Comparison of ENCODE assay signal across 32 cellular contexts in genomic region chr1:54854376-54855020, GRCh38. TPM values are rescaled to one million over a fixed set of nuclear protein-coding genes. Genes with fewer than 3 reads are reported as not detected.
DNase-seq lines count a peak whose midpoint lies in the region; ATAC-seq, FAIRE-seq and TF ChIP-seq lines count a peak whose summit lies in the region.
"Had no signal": no experiment of that assay in that cellular context is flagged by ENCODE, and none has a peak within 500 bp of the region (broad histone marks: within the 10 kb centered on the region; RNA-seq: fewer than 3 reads in every experiment).

No MANE protein-coding gene starts in this region.

- no peak for FAIRE-seq in urothelium cell line (lab: Jason Lieb, UNC)
- FAIRE-seq: H1 had no signal

- no peaks in the 10 kb centered on the region; the same call in 2 of the 3 replicates for H3K9me3 Mint-ChIP-seq in GM23338
- H3K9me3 Mint-ChIP-seq in activated naive CD4-positive, alpha-beta T cell treated with anti-CD3 and anti-CD28 coated beads, Interleukin-2, amount 50 U/mL, for 72 hours, result no peaks in the 10 kb centered on the region
- H3K9me3 Mint-ChIP-seq: activated B cell treated with CpG ODN at 0.5 μM for 24 hours; activated T-helper 1 cell treated with anti-CD3 and anti-CD28 coated beads, Interleukin-12 subunit alpha, Interleukin-12 subunit beta, Interleukin-2, Interleukin-4 antibody, amounts not matched to agents 30 ng/mL and 10 ng/mL and 1 ng/mL, durations not matched to agents 14 hours and 24 hours and 36 hours; CD14-positive monocyte; IgD-negative memory B cell; stimulated activated naive B cell treated with anti-CD40 and anti-IgM and Interleukin-4, amounts not matched to agents 10 μg/mL and 1 μg/mL and 100 μg/mL, for 72 hours had no signal

- H3K27ac Mint-ChIP-seq in GM23338, result no peak overlapping the region
- no peak overlapping the region for H3K27ac Mint-ChIP-seq in activated naive CD4-positive, alpha-beta T cell treated with anti-CD3 and anti-CD28 coated beads, Interleukin-2, amount 50 U/mL, for 72 hours
- H3K27ac Mint-ChIP-seq: activated B cell treated with CpG ODN at 0.5 μM for 24 hours; activated T-helper 1 cell treated with anti-CD3 and anti-CD28 coated beads, Interleukin-12 subunit alpha, Interleukin-12 subunit beta, Interleukin-2, Interleukin-4 antibody, amounts not matched to agents 30 ng/mL and 10 ng/mL and 1 ng/mL, durations not matched to agents 14 hours and 24 hours and 36 hours; IgD-negative memory B cell had no signal

- H3K27me3 Mint-ChIP-seq in GM23338 (ENCODE audit: insufficient read depth, low read depth, poor library complexity), result peaks cover 6% of the 10 kb centered on the region
- H3K27me3 Mint-ChIP-seq: activated B cell treated with CpG ODN at 0.5 μM for 24 hours; IgD-negative memory B cell; stimulated activated naive B cell treated with anti-CD40 and anti-IgM and Interleukin-4, amounts not matched to agents 10 μg/mL and 1 μg/mL and 100 μg/mL, for 72 hours had no signal

- DNase-seq in GM23338 (ENCODE audit: low spot score), result no peak
- DNase-seq in astrocyte of the hippocampus (ENCODE audit: low read depth, low spot score), result peak; percentile 33
- DNase-seq in hepatocyte (ENCODE audit: low spot score), result peak; percentile 2
- DNase-seq in posterior cingulate gyrus, result peak in 8 of 10 donors; percentile 20 to 93 (median 64)
- no peak for DNase-seq in SKM-1 (lab: John Stamatoyannopoulos, UW; ENCODE audit: unreplicated experiment)
- DNase-seq in activated naive CD4-positive, alpha-beta T cell treated with anti-CD3 and anti-CD28 coated beads, Interleukin-2, amount 50 U/mL, for 72 hours (ENCODE audit: low spot score in 2 of 2), result no peak
- DNase-seq in urothelium cell line (ENCODE audit: low spot score), result no peak
- DNase-seq: activated B cell treated with CpG ODN at 0.5 μM for 24 hours; activated CD4-positive, alpha-beta T cell treated with anti-CD3 and anti-CD28 coated beads, Interleukin-2, amount 50 U/mL, for 1 hour; activated naive CD4-positive, alpha-beta T cell treated with anti-CD3 and anti-CD28 coated beads, Interleukin-2, amount 50 U/mL, for 16 hours; DMS79 treated with DMSO at 0.1 percent for 48 hours; foreskin fibroblast; heart right ventricle; kidney glomerular epithelial cell; NCI-H1092 treated with DMSO at 0.1 percent for 48 hours; NCI-H2081; NCI-H226; NCI-H69; Peyer's patch; SIG-M5; stimulated activated CD4-positive, alpha-beta T cell treated with anti-CD3 and anti-CD28 coated beads, Interleukin-4, amount 100 ng/mL, for 4 hours; stimulated activated naive B cell treated with anti-CD40 and anti-IgM and Interleukin-4, amounts not matched to agents 10 μg/mL and 1 μg/mL and 100 μg/mL, for 72 hours had no signal

- H3K27ac ChIP-seq in GM23338 (ENCODE audit: low read depth) (0 out of 2 replicates have a peak overlapping the region, but pooled peaks have one; percentile 55), hepatocyte (no peak overlapping the region)
- H3K27ac ChIP-seq: heart right ventricle, Peyer's patch, prostate gland, suprapubic skin had no signal

- peaks cover 3% of the 10 kb centered on the region; the same call in 1 of the 3 replicates for H3K4me1 Mint-ChIP-seq in GM23338
- H3K4me1 Mint-ChIP-seq: activated B cell treated with CpG ODN at 0.5 μM for 24 hours had no signal

- 93% methylated on average over 12 of the region's 12 CpGs for WGBS in hepatocyte (ENCODE audit: low lambda C conversion rate, missing lambda C conversion rate)

- H2AFZ ChIP-seq in GM23338 (no peak overlapping the region), hepatocyte (no peak overlapping the region)

- H3K4me1 ChIP-seq in GM23338 (ENCODE audit: insufficient read depth) (no peaks in the 10 kb centered on the region; the same call in 1 of the 2 replicates), hepatocyte (ENCODE audit: insufficient read depth) (peaks cover 1% of the 10 kb centered on the region)
- H3K4me1 ChIP-seq: Peyer's patch, prostate gland had no signal

- intact Hi-C loops in posterior cingulate gyrus (cut with DNase I), result no loop called here

- no peak for ATAC-seq in GM23338
- no peak for ATAC-seq in GM18498 (IDR thresholded peaks at IDR 0.05; ENCODE audit: unreplicated experiment)
- ATAC-seq in activated naive CD4-positive, alpha-beta T cell treated with anti-CD3 and anti-CD28 coated beads, Interleukin-2, amount 50 U/mL, for 72 hours, result no peak
- ATAC-seq: heart right ventricle; sciatic nerve; stimulated activated naive B cell treated with anti-CD40 and anti-IgM and Interleukin-4, amounts not matched to agents 10 μg/mL and 1 μg/mL and 100 μg/mL, for 72 hours had no signal

- peaks cover 33% of the 10 kb centered on the region; the same call in 1 of the 2 replicates for H3F3A ChIP-seq in GM23338 (replicated peaks; ENCODE audit: low read depth)

- H3K4me2 ChIP-seq in GM23338, result no peak overlapping the region
- H3K4me2 ChIP-seq in hepatocyte, result no peak overlapping the region

- H3K4me3 Mint-ChIP-seq in GM23338, result no peak overlapping the region
- H3K4me3 Mint-ChIP-seq: activated B cell treated with CpG ODN at 0.5 μM for 24 hours; activated T-helper 1 cell treated with anti-CD3 and anti-CD28 coated beads, Interleukin-12 subunit alpha, Interleukin-12 subunit beta, Interleukin-2, Interleukin-4 antibody, amounts not matched to agents 30 ng/mL and 10 ng/mL and 1 ng/mL, durations not matched to agents 14 hours and 24 hours and 36 hours; CD14-positive monocyte; IgD-negative memory B cell; stimulated activated naive B cell treated with anti-CD40 and anti-IgM and Interleukin-4, amounts not matched to agents 10 μg/mL and 1 μg/mL and 100 μg/mL, for 72 hours had no signal

- H4K20me1 ChIP-seq in GM23338 (replicated peaks; ENCODE audit: insufficient read depth) (peaks cover 49% of the 10 kb centered on the region), hepatocyte (ENCODE audit: insufficient read depth, poor library complexity, severe bottlenecking) (peaks cover 4% of the 10 kb centered on the region)

- H3K36me3 ChIP-seq in GM23338 (ENCODE audit: insufficient read depth), result peaks cover 78% of the 10 kb centered on the region
- no peaks in the 10 kb centered on the region for H3K36me3 ChIP-seq in hepatocyte (replicated peaks; ENCODE audit: insufficient read depth, low read depth)
- H3K36me3 ChIP-seq: prostate gland had no signal

- no peaks in the 10 kb centered on the region for H3K9me3 ChIP-seq in hepatocyte (ENCODE audit: low read depth)
- H3K9me3 ChIP-seq: heart right ventricle, Peyer's patch, prostate gland, suprapubic skin had no signal

- H3K79me2 ChIP-seq in GM23338 (replicated peaks; ENCODE audit: insufficient read depth), result no peaks in the 10 kb centered on the region
- no peaks in the 10 kb centered on the region for H3K79me2 ChIP-seq in hepatocyte

- peaks cover 96% of the 10 kb centered on the region for H3K36me3 Mint-ChIP-seq in GM23338 (ENCODE audit: low read depth)
- peaks cover 23 to 26% of the 10 kb centered on the region in 2 donors for H3K36me3 Mint-ChIP-seq in activated naive CD4-positive, alpha-beta T cell treated with anti-CD3 and anti-CD28 coated beads, Interleukin-2, amount 50 U/mL, for 72 hours

- H3K4me3 ChIP-seq in GM23338 (no peak overlapping the region), hepatocyte (no peak overlapping the region)
- H3K4me3 ChIP-seq: heart right ventricle, lung, Peyer's patch, prostate gland, suprapubic skin had no signal

- H3K9me2 ChIP-seq in GM23338 (ENCODE audit: insufficient read depth) (no peaks in the 10 kb centered on the region), hepatocyte (replicated peaks; ENCODE audit: insufficient read depth) (no peaks in the 10 kb centered on the region)

- TF ChIP-seq CTCF in GM23338 (conservative IDR thresholded peaks at IDR 0.05; ENCODE audit: low read depth in 2 of 2) (no peak), hepatocyte (IDR thresholded peaks at IDR 0.05; ENCODE audit: poor library complexity) (no peak)

- no peaks in the 10 kb centered on the region for H3K27me3 ChIP-seq in GM23338 (ENCODE audit: insufficient read depth)
- no peaks in the 10 kb centered on the region for H3K27me3 ChIP-seq in hepatocyte
- H3K27me3 ChIP-seq: heart right ventricle, Peyer's patch, suprapubic skin had no signal

TF ChIP-seq in GM23338, 12 proteins besides CTCF, POLR2A, EP300 and RAD21 (continues in another document):
- no peak for TF ChIP-seq EZH2 (IDR thresholded peaks at IDR 0.05; ENCODE audit: low read depth, unreplicated experiment)

RNA-seq across cellular contexts. Expression of gene DHCR24, which starts 32.5 kb away (rescaled TPM):
- 453 and 530 TPM in 2 replicates for total RNA-seq in GM23338 (2014; rRNA removed; shearing (Covaris generic))
- polyA plus RNA-seq in GM23338 (2016; fragmentation: Nextera tagmentation; extraction: Ambion mirVana) (124 and 128 TPM in 2 replicates), hepatocyte (242 and 318 TPM in 2 replicates)
- total RNA-seq in hepatocyte, result 282 and 297 TPM in 2 replicates
- total RNA-seq in activated naive CD4-positive, alpha-beta T cell treated with anti-CD3 and anti-CD28 coated beads, Interleukin-2, amount 50 U/mL, for 72 hours, result 10 to 100 TPM; 28.4 to 94.6 TPM

RNA-seq across cellular contexts. Expression of gene TTC22, which starts 53.4 kb away (rescaled TPM):
- total RNA-seq in GM23338 (2014; rRNA removed; shearing (Covaris generic)), result 1.7 and 2.5 TPM in 2 replicates
- polyA plus RNA-seq in GM23338 (2016; fragmentation: Nextera tagmentation; extraction: Ambion mirVana), result 0.85 and 1.2 TPM in 2 replicates
- 8.1 and 8.5 TPM in 2 replicates for total RNA-seq in hepatocyte
- polyA plus RNA-seq in hepatocyte, result 7.8 and 9.0 TPM in 2 replicates
- total RNA-seq in activated naive CD4-positive, alpha-beta T cell treated with anti-CD3 and anti-CD28 coated beads, Interleukin-2, amount 50 U/mL, for 72 hours, result 1 to 10 TPM; 1.4 to 9.6 TPM
- polyA plus RNA-seq: AG04450 had no signal

Comparison
In these comparisons a context has a peak if more than half of its experiments do, and no peak if none do; other contexts are left out.
1. DNase-seq: peak in astrocyte of the hippocampus (single experiment), hepatocyte (single experiment) and posterior cingulate gyrus (8 of 10); none in GM23338 (single experiment), SKM-1 (single experiment), activated naive CD4-positive, alpha-beta T cell treated with anti-CD3 and anti-CD28 coated beads, Interleukin-2, amount 50 U/mL, for 72 hours (0 of 2) and urothelium cell line (single experiment).